ENCODE assay signal across 1 cellular context in the genomic region with DNA sequence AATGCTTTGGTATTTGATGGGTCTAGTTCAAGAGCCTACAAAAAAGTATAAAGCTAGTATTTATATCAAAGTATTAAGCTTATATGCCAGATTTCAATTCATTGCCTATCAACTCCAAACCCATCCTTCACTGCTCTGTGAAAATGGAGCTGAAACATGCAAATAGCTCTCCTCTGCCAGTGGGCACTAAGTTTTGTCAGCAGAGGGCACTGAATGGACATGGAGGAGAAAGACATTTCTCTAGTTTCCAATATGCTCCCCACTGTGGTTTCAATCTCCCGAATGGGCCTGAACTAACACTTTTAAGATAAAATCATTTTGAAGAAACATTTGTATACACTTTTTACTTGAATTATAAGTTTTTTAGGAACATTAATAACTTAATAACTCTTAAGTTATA.
TF ChIP-seq lines count a peak whose summit lies in the region.

No MANE protein-coding gene starts in this region.

TF ChIP-seq in H1, 55 proteins besides CTCF, POLR2A, EP300 and RAD21:
- no peak for TF ChIP-seq HDAC6 (IDR thresholded peaks at IDR 0.05; ENCODE audit: low read depth, low read length)
- TF ChIP-seq BRCA1 (IDR thresholded peaks at IDR 0.05; ENCODE audit: low read depth, low read length), result no peak
- no peak for TF ChIP-seq MAFK (IDR thresholded peaks at IDR 0.05; ENCODE audit: low read depth, low read length)
